Comparison of ENCODE assay signal across 2 cellular contexts in the genomic region with DNA sequence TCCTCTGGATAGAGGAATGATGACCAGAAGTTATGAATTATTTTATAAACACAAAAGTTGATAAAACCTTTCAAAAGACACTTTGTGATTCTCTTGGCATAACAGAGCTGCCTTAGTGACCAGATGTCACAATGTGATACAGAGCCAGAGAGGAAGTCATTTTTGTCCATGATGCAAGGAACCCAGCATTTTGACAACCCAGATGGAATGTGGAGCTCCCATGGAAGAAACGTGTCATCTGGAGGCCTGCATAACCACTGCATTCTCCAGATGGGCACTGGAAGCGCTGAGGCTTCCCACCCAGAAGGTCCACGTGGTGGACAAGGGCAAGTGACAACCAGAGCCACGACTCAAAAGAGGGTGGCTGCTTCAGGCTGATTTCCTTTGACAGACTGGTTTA.
TF ChIP-seq lines count a peak whose summit lies in the region.

No MANE protein-coding gene starts in this region.

TF ChIP-seq in SK-N-SH, 30 proteins besides CTCF, POLR2A, EP300 and RAD21 (continued from another document):
- no peak for TF ChIP-seq SMC3 (IDR thresholded peaks at IDR 0.05; ENCODE audit: low read depth, low read length)
- no peak for TF ChIP-seq RCOR1 (IDR thresholded peaks at IDR 0.05; ENCODE audit: low read length)
- no peak for TF ChIP-seq MEF2A (IDR thresholded peaks at IDR 0.05; ENCODE audit: borderline replicate concordance, low read depth)
- TF ChIP-seq USF1 (IDR thresholded peaks at IDR 0.05; ENCODE audit: borderline replicate concordance, low read depth), result no peak
- TF ChIP-seq RFX5 (IDR thresholded peaks at IDR 0.05; ENCODE audit: low read length), result no peak
- TF ChIP-seq MAX (IDR thresholded peaks at IDR 0.05; ENCODE audit: low read depth), result no peak
- no peak for TF ChIP-seq IRF3 (IDR thresholded peaks at IDR 0.05; ENCODE audit: low read depth, low read length)
- no peak for TF ChIP-seq TEAD4 (IDR thresholded peaks at IDR 0.05; ENCODE audit: borderline replicate concordance, insufficient read depth)
- no peak for TF ChIP-seq MXI1 (IDR thresholded peaks at IDR 0.05; ENCODE audit: low read depth, low read length)
- no peak for TF ChIP-seq TAF1 (IDR thresholded peaks at IDR 0.05; ENCODE audit: borderline replicate concordance, low read depth, low read length)
- no peak for TF ChIP-seq PBX3 (IDR thresholded peaks at IDR 0.05)
- TF ChIP-seq RXRA (IDR thresholded peaks at IDR 0.05; ENCODE audit: borderline replicate concordance, low read depth), result no peak
- no peak for TF ChIP-seq FOSL2 (IDR thresholded peaks at IDR 0.05; ENCODE audit: borderline replicate concordance, low read depth)

TF ChIP-seq in SK-N-SH treated with all-trans-retinoic acid at 6 μM for 48 hours, 23 proteins besides CTCF, POLR2A, EP300 and RAD21 (continued from another document):
- TF ChIP-seq POU6F1 (CRISPR knock-in tag; IDR thresholded peaks at IDR 0.05; ENCODE audit: borderline replicate concordance, low read depth), result no peak
- TF ChIP-seq CSDC2 (CRISPR knock-in tag; IDR thresholded peaks at IDR 0.05), result no peak
- TF ChIP-seq, protein P1, sequence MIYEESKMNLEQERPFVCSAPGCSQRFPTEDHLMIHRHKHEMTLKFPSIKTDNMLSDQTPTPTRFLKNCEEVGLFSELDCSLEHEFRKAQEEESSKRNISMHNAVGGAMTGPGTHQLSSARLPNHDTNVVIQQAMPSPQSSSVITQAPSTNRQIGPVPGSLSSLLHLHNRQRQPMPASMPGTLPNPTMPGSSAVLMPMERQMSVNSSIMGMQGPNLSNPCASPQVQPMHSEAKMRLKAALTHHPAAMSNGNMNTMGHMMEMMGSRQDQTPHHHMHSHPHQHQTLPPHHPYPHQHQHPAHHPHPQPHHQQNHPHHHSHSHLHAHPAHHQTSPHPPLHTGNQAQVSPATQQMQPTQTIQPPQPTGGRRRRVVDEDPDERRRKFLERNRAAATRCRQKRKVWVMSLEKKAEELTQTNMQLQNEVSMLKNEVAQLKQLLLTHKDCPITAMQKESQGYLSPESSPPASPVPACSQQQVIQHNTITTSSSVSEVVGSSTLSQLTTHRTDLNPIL (CRISPR knock-in tag; IDR thresholded peaks at IDR 0.05; ENCODE audit: low read depth), result no peak
- no peak for TF ChIP-seq ZNF565 (CRISPR knock-in tag; conservative IDR thresholded peaks at IDR 0.05; ENCODE audit: low read depth)
- TF ChIP-seq ZNF8 (CRISPR knock-in tag; IDR thresholded peaks at IDR 0.05), result no peak
- no peak for TF ChIP-seq GLIS3 (CRISPR knock-in tag; IDR thresholded peaks at IDR 0.05)
- TF ChIP-seq ZC3H10 (CRISPR knock-in tag; IDR thresholded peaks at IDR 0.05), result no peak
- no peak for TF ChIP-seq CSRNP3 (CRISPR knock-in tag; IDR thresholded peaks at IDR 0.05)
- no peak for TF ChIP-seq TSHZ2 (CRISPR knock-in tag; IDR thresholded peaks at IDR 0.05)
- TF ChIP-seq OSR1 (CRISPR knock-in tag; IDR thresholded peaks at IDR 0.05), result no peak
- TF ChIP-seq ZFP3 (CRISPR knock-in tag; IDR thresholded peaks at IDR 0.05), result no peak
- no peak for TF ChIP-seq BACH2 (CRISPR knock-in tag; IDR thresholded peaks at IDR 0.05; ENCODE audit: borderline replicate concordance)
